15 cellular contexts compared by ENCODE assay signal in the genomic region with DNA sequence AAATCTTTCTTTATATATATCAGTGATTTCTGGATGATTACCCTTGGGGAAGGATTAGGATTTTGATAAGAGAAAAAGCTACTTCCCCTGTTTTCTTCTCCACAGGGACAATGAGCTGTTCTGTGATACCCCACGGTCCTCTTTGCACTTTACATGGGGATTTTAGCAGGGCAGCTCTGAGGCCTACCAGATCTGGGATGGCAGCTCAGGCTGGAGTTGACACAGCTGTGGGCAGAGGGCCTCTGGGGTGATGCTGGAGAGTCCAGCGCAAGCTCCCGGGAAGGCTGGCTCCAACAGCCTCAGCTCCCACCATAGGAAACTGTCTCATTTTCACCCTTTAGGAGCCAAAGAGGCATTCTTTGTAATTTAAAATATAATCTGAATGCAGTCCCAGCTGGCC.
DNase-seq lines count a peak whose midpoint lies in the region; ATAC-seq and TF ChIP-seq lines count a peak whose summit lies in the region.
"Had no signal": no experiment of that assay in that cellular context is flagged by ENCODE, and none has a peak within 500 bp of the region (broad histone marks: within the 10 kb centered on the region; RNA-seq: fewer than 3 reads in every experiment).

No MANE protein-coding gene starts in this region.

- DNase-seq in SK-N-SH (no peak), hepatocyte (ENCODE audit: low spot score) (no peak), nephron progenitor cell (no peak), globus pallidus (ENCODE audit: low spot score) (no peak), head of caudate nucleus (no peak), RWPE1 (ENCODE audit: low spot score) (no peak)
- no peak for DNase-seq in activated T-helper 1 cell treated with anti-CD3 and anti-CD28 coated beads, Interleukin-12 subunit alpha, Interleukin-12 subunit beta, Interleukin-2, Interleukin-4 antibody, amounts not matched to agents 30 ng/mL and 10 ng/mL and 1 ng/mL, durations not matched to agents 14 hours and 24 hours and 36 hours (ENCODE audit: low spot score)
- DNase-seq: 8988T; AML-193; CD4-positive, alpha-beta memory T cell; DMS53; GF-D8 had no signal

- H3K4me3 Mint-ChIP-seq in nephron progenitor cell = peak overlapping the region; percentile 50
- no peak overlapping the region for H3K4me3 Mint-ChIP-seq in activated T-helper 1 cell treated with anti-CD3 and anti-CD28 coated beads, Interleukin-12 subunit alpha, Interleukin-12 subunit beta, Interleukin-2, Interleukin-4 antibody, amounts not matched to agents 30 ng/mL and 10 ng/mL and 1 ng/mL, durations not matched to agents 14 hours and 24 hours and 36 hours
- H3K4me3 Mint-ChIP-seq: CD4-positive, alpha-beta memory T cell had no signal

- no peak overlapping the region for H3K9ac ChIP-seq in SK-N-SH

- H3K9me3 ChIP-seq in SK-N-SH = no peaks in the 10 kb centered on the region
- no peaks in the 10 kb centered on the region for H3K9me3 ChIP-seq in hepatocyte (ENCODE audit: low read depth)

- H2AFZ ChIP-seq in SK-N-SH (ENCODE audit: low read depth) (no peak overlapping the region), hepatocyte (no peak overlapping the region)

- H3K9me2 ChIP-seq in SK-N-SH (no peaks in the 10 kb centered on the region), hepatocyte (replicated peaks; ENCODE audit: insufficient read depth) (no peaks in the 10 kb centered on the region)

- no peak for TF ChIP-seq RAD21 in SK-N-SH (IDR thresholded peaks at IDR 0.05; ENCODE audit: low read length)

- no peaks in the 10 kb centered on the region for H3K27me3 Mint-ChIP-seq in nephron progenitor cell (ENCODE audit: low read depth, poor library complexity)
- H3K27me3 Mint-ChIP-seq in activated T-helper 1 cell treated with anti-CD3 and anti-CD28 coated beads, Interleukin-12 subunit alpha, Interleukin-12 subunit beta, Interleukin-2, Interleukin-4 antibody, amounts not matched to agents 30 ng/mL and 10 ng/mL and 1 ng/mL, durations not matched to agents 14 hours and 24 hours and 36 hours (ENCODE audit: insufficient read depth) = peaks cover 23% of the 10 kb centered on the region

- H3K27ac ChIP-seq in SK-N-SH (ENCODE audit: low read depth in 2 of 2, low read length in 1 of 2) = peak overlapping the region; percentile 61 to 87
- H3K27ac ChIP-seq in hepatocyte = peak overlapping the region; percentile 5
- no peak overlapping the region for H3K27ac ChIP-seq in RWPE1
- H3K27ac ChIP-seq: C4-2B had no signal

- TF ChIP-seq EP300 in SK-N-SH (IDR thresholded peaks at IDR 0.05; ENCODE audit: borderline replicate concordance in 1 of 2, low read depth in 1 of 2, low read length in 1 of 2) = no peak

- H3K9me3 Mint-ChIP-seq in nephron progenitor cell = no peaks in the 10 kb centered on the region
- no peaks in the 10 kb centered on the region for H3K9me3 Mint-ChIP-seq in activated T-helper 1 cell treated with anti-CD3 and anti-CD28 coated beads, Interleukin-12 subunit alpha, Interleukin-12 subunit beta, Interleukin-2, Interleukin-4 antibody, amounts not matched to agents 30 ng/mL and 10 ng/mL and 1 ng/mL, durations not matched to agents 14 hours and 24 hours and 36 hours

- H3K4me1 Mint-ChIP-seq in nephron progenitor cell = peaks cover 100% of the 10 kb centered on the region
- no peaks in the 10 kb centered on the region for H3K4me1 Mint-ChIP-seq in activated T-helper 1 cell treated with anti-CD3 and anti-CD28 coated beads, Interleukin-12 subunit alpha, Interleukin-12 subunit beta, Interleukin-2, Interleukin-4 antibody, amounts not matched to agents 30 ng/mL and 10 ng/mL and 1 ng/mL, durations not matched to agents 14 hours and 24 hours and 36 hours (ENCODE audit: low read depth)
- H3K4me1 Mint-ChIP-seq: CD4-positive, alpha-beta memory T cell had no signal

- H3K4me1 ChIP-seq in SK-N-SH (ENCODE audit: control insufficient read depth in 1 of 2, insufficient read depth in 2 of 2, low read depth in 1 of 2, low read length in 1 of 2) = peaks cover 10 to 74% of the 10 kb centered on the region in 2 experiments; a peak in 3 of 4 replicates
- peaks cover 14% of the 10 kb centered on the region for H3K4me1 ChIP-seq in hepatocyte (ENCODE audit: insufficient read depth)

- WGBS in SK-N-SH (ENCODE audit: low lambda C conversion rate) = 75% methylated on average over 3 of the region's 3 CpGs
- 70% methylated on average over 3 of the region's 3 CpGs for WGBS in hepatocyte (ENCODE audit: low lambda C conversion rate, missing lambda C conversion rate)

- H3K36me3 Mint-ChIP-seq in nephron progenitor cell (ENCODE audit: low read depth) = no peaks in the 10 kb centered on the region
- H3K36me3 Mint-ChIP-seq in activated T-helper 1 cell treated with anti-CD3 and anti-CD28 coated beads, Interleukin-12 subunit alpha, Interleukin-12 subunit beta, Interleukin-2, Interleukin-4 antibody, amounts not matched to agents 30 ng/mL and 10 ng/mL and 1 ng/mL, durations not matched to agents 14 hours and 24 hours and 36 hours (ENCODE audit: low read depth) = no peaks in the 10 kb centered on the region
- H3K36me3 Mint-ChIP-seq: CD4-positive, alpha-beta memory T cell had no signal

- POLR2A ChIA-PET in SK-N-SH (lab: Yijun Ruan, JAX) (interaction anchor here (0.7 to 1.9 kb wide), 3 partner anchors 24 to 422 kb away, joined by 3 to 6 read pairs (median 4); no protein-coding TSS in a partner anchor), RWPE1 (lab: Yijun Ruan, JAX; ENCODE audit: low non-redundant PET) (no interaction called here)

- intact Hi-C loops in head of caudate nucleus (cut with DNase I) = no loop called here
- intact Hi-C loops in activated T-helper 1 cell treated with anti-CD3 and anti-CD28 coated beads, Interleukin-12 subunit alpha, Interleukin-12 subunit beta, Interleukin-2, Interleukin-4 antibody, amounts not matched to agents 30 ng/mL and 10 ng/mL and 1 ng/mL, durations not matched to agents 14 hours and 24 hours and 36 hours (cut with micrococcal nuclease) = no loop called here

- no peak for ATAC-seq in SK-N-SH treated with all-trans-retinoic acid at 6 μM for 48 hours
- ATAC-seq: HepG2 had no signal

- no peak overlapping the region for H3K4me3 ChIP-seq in SK-N-SH (ENCODE audit: low read depth in 2 of 2, low read length in 1 of 2)
- H3K4me3 ChIP-seq in hepatocyte = no peak overlapping the region

- no peaks in the 10 kb centered on the region for H3K27me3 ChIP-seq in SK-N-SH (ENCODE audit: insufficient read depth)
- H3K27me3 ChIP-seq in hepatocyte = no peaks in the 10 kb centered on the region

- H3K79me2 ChIP-seq in SK-N-SH (ENCODE audit: insufficient read depth) = no peaks in the 10 kb centered on the region
- no peaks in the 10 kb centered on the region for H3K79me2 ChIP-seq in hepatocyte

- CTCF ChIA-PET in SK-N-SH (lab: Yijun Ruan, JAX) (interaction anchor here (0.6 to 6.9 kb wide), 8 partner anchors 10 to 311 kb away, joined by 3 to 103 read pairs (median 4); no protein-coding TSS in a partner anchor), RWPE1 (lab: Yijun Ruan, JAX) (interaction anchor here (0.7 to 1.0 kb wide), 2 partner anchors 162 to 311 kb away, joined by 3 read pairs; no protein-coding TSS in a partner anchor)

- H3F3A ChIP-seq in SK-N-SH (replicated peaks; ENCODE audit: insufficient read depth) = no peaks in the 10 kb centered on the region

- H3K27ac Mint-ChIP-seq in nephron progenitor cell = peak overlapping the region; percentile 97
- H3K27ac Mint-ChIP-seq in activated T-helper 1 cell treated with anti-CD3 and anti-CD28 coated beads, Interleukin-12 subunit alpha, Interleukin-12 subunit beta, Interleukin-2, Interleukin-4 antibody, amounts not matched to agents 30 ng/mL and 10 ng/mL and 1 ng/mL, durations not matched to agents 14 hours and 24 hours and 36 hours = no peak overlapping the region
- H3K27ac Mint-ChIP-seq: CD4-positive, alpha-beta memory T cell had no signal

- peak overlapping the region; percentile 12; the same call in 1 of the 2 replicates for H3K4me2 ChIP-seq in SK-N-SH
- H3K4me2 ChIP-seq in hepatocyte = no peak overlapping the region

- H3K36me3 ChIP-seq in SK-N-SH (replicated peaks in 1 of 2; ENCODE audit: control insufficient read depth in 1 of 2, insufficient read depth in 2 of 2, low read length in 1 of 2) = peaks cover 0 to 2% of the 10 kb centered on the region in 2 experiments
- no peaks in the 10 kb centered on the region for H3K36me3 ChIP-seq in hepatocyte (replicated peaks; ENCODE audit: insufficient read depth, low read depth)

- no peaks in the 10 kb centered on the region for H4K20me1 ChIP-seq in SK-N-SH (ENCODE audit: insufficient read depth)
- no peaks in the 10 kb centered on the region for H4K20me1 ChIP-seq in hepatocyte (ENCODE audit: insufficient read depth, poor library complexity, severe bottlenecking)

- TF ChIP-seq CTCF in SK-N-SH (IDR thresholded peaks at IDR 0.05) (no peak), hepatocyte (IDR thresholded peaks at IDR 0.05; ENCODE audit: poor library complexity) (no peak), nephron progenitor cell (IDR thresholded peaks at IDR 0.05) (no peak), RWPE1 (conservative IDR thresholded peaks at IDR 0.05; ENCODE audit: low read depth) (no peak)

TF ChIP-seq in SK-N-SH, 30 proteins besides CTCF, POLR2A, EP300 and RAD21 (continues in another document):
- no peak for TF ChIP-seq NRF1 (IDR thresholded peaks at IDR 0.05; ENCODE audit: low read depth, low read length)
- no peak for TF ChIP-seq SIN3A (IDR thresholded peaks at IDR 0.05; ENCODE audit: borderline replicate concordance, low read depth, low read length)
- TF ChIP-seq, protein P1, sequence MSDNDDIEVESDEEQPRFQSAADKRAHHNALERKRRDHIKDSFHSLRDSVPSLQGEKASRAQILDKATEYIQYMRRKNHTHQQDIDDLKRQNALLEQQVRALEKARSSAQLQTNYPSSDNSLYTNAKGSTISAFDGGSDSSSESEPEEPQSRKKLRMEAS (IDR thresholded peaks at IDR 0.05; ENCODE audit: low read depth) = no peak
- no peak for TF ChIP-seq FOSL2 (IDR thresholded peaks at IDR 0.05; ENCODE audit: borderline replicate concordance, low read depth)

TF ChIP-seq in SK-N-SH treated with all-trans-retinoic acid at 6 μM for 48 hours, 23 proteins besides CTCF, POLR2A, EP300 and RAD21 (continues in another document):
- TF ChIP-seq PPARA (CRISPR knock-in tag; IDR thresholded peaks at IDR 0.05; ENCODE audit: borderline replicate concordance) (no peak), RARB (CRISPR knock-in tag; IDR thresholded peaks at IDR 0.05) (no peak), OSR1 (CRISPR knock-in tag; IDR thresholded peaks at IDR 0.05) (no peak), ZC3H10 (CRISPR knock-in tag; IDR thresholded peaks at IDR 0.05) (no peak)
- TF ChIP-seq, protein P2, sequence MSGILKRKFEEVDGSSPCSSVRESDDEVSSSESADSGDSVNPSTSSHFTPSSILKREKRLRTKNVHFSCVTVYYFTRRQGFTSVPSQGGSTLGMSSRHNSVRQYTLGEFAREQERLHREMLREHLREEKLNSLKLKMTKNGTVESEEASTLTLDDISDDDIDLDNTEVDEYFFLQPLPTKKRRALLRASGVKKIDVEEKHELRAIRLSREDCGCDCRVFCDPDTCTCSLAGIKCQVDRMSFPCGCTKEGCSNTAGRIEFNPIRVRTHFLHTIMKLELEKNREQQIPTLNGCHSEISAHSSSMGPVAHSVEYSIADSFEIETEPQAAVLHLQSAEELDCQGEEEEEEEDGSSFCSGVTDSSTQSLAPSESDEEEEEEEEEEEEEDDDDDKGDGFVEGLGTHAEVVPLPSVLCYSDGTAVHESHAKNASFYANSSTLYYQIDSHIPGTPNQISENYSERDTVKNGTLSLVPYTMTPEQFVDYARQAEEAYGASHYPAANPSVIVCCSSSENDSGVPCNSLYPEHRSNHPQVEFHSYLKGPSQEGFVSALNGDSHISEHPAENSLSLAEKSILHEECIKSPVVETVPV (CRISPR knock-in tag; IDR thresholded peaks at IDR 0.05) = no peak
